In the genomic region with DNA sequence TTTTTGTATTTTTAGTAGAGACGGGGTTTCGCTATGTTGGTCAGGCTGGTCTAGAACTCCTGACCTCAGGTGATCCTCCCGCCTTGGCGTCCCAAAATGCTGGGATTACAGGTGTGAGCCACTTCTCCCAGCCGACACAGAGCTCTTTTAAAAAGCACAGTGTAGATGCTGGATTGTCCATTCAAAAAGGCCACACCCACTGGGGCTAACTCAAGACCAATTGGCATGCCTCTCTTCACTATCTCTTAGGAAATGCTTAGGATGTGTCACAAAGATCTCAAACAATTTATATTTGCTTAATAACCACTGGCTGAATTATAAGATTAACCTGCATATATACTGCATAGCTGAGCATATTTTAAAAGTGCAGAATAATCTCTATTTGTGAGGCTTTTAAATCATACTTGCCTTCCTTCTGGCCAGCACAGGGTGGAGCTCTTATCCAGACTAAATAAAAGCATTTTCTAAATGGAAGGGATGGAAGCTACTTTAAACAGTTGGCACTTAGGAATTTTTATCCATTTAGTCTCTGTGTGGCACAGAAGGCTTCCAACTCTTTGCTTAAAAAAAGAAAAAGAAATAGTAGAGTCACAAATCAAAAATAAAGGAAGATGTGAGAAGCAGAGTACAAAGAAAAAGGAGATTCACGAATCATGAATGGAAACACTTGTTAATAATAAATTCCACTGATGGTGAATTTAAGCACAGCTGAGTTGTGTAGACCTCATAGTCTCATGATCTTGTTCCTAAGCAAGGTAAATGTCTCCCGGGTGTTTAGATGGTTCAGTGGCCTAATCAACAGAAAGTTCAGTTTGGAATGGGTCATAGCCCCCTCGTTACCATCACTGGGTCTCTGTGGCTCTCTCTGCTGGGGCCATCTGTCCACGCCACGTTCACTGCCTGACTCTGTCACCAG, we compare ENCODE assay signal across 8 cellular contexts. TPM values are rescaled to one million over a fixed set of nuclear protein-coding genes. Genes with fewer than 3 reads are reported as not detected.
DNase-seq lines count a peak whose midpoint lies in the region; ATAC-seq and TF ChIP-seq lines count a peak whose summit lies in the region.

No MANE protein-coding gene starts in this region.

- no peaks in the 10 kb centered on the region for H3K9me3 Mint-ChIP-seq in neural crest cell

- TF ChIP-seq POLR2A in Peyer's patch (IDR thresholded peaks at IDR 0.05): no peak

- no peaks in the 10 kb centered on the region for H3K27me3 Mint-ChIP-seq in neural crest cell (ENCODE audit: low read depth)

- H3K27me3 ChIP-seq in brain microvascular endothelial cell (replicated peaks) (no peaks in the 10 kb centered on the region), Peyer's patch (no peaks in the 10 kb centered on the region)

- in situ Hi-C loops in brain microvascular endothelial cell (cut with HindIII; ENCODE audit: low pct_ligation_motif_present, low sequenced_read_pairs): no loop called here

- no peak overlapping the region for H3K27ac Mint-ChIP-seq in neural crest cell (ENCODE audit: unreplicated experiment)

- H3K4me1 Mint-ChIP-seq in neural crest cell: peaks cover 8% of the 10 kb centered on the region

- no peaks in the 10 kb centered on the region for H3K9me3 ChIP-seq in Peyer's patch

- H3K4me3 Mint-ChIP-seq in neural crest cell: no peak overlapping the region

- no peaks in the 10 kb centered on the region for H3K4me1 ChIP-seq in Peyer's patch

- peak; percentile 23 for DNase-seq in NCI-H2196 (lab: John Stamatoyannopoulos, UW; ENCODE audit: unreplicated experiment)
- DNase-seq in NCI-H2196 treated with DMSO at 0.1 percent for 48 hours (lab: John Stamatoyannopoulos, UW; ENCODE audit: unreplicated experiment): no peak
- peak; percentile 13 for DNase-seq in NAMALWA (ENCODE audit: low spot score)
- peak; percentile 12 for DNase-seq in brain microvascular endothelial cell
- DNase-seq in neural crest cell (ENCODE audit: low read depth, low spot score): no peak
- DNase-seq in Peyer's patch: no peak
- no peak for DNase-seq in activated CD8-positive, alpha-beta memory T cell treated with anti-CD3 and anti-CD28 coated beads, Interleukin-2, amount 50 U/mL, for 4 hours

- H3K27ac ChIP-seq in brain microvascular endothelial cell (no peak overlapping the region), Peyer's patch (no peak overlapping the region)

- TF ChIP-seq CTCF in brain microvascular endothelial cell (IDR thresholded peaks at IDR 0.05; ENCODE audit: low read depth, low read length, missing control alignments): peak; percentile 39
- TF ChIP-seq CTCF in neural crest cell (conservative IDR thresholded peaks at IDR 0.05): peak; percentile 66
- TF ChIP-seq CTCF in Peyer's patch (IDR thresholded peaks at IDR 0.05): peak in 3 of 6 experiments; percentile 64 to 67 (median 64)

- H3K36me3 Mint-ChIP-seq in neural crest cell (ENCODE audit: low read depth): no peaks in the 10 kb centered on the region

- ATAC-seq in GM18519 (IDR thresholded peaks at IDR 0.05; ENCODE audit: low FRiP score, unreplicated experiment): no peak

- no peaks in the 10 kb centered on the region for H3K36me3 ChIP-seq in brain microvascular endothelial cell (replicated peaks)
- H3K36me3 ChIP-seq in Peyer's patch: no peaks in the 10 kb centered on the region

- H3K4me3 ChIP-seq in brain microvascular endothelial cell (ENCODE audit: low read depth, low read length) (no peak overlapping the region), Peyer's patch (no peak overlapping the region)

RNA-seq across cellular contexts. Expression of a gene that starts 22.4 kb away (rescaled TPM):
- total RNA-seq in neural crest cell (not detected in 2 replicates), Peyer's patch (not detected)

RNA-seq across cellular contexts. Expression of a gene that starts 27.7 kb away (rescaled TPM):
- total RNA-seq in neural crest cell (not detected in 2 replicates), Peyer's patch (not detected)

RNA-seq across cellular contexts. Expression of a gene that starts 44.0 kb away (rescaled TPM):
- total RNA-seq in neural crest cell (not detected in 2 replicates), Peyer's patch (not detected)

Comparison
In these comparisons a context has a peak if more than half of its experiments do, and no peak if none do; other contexts are left out.
1. DNase-seq: peak in NCI-H2196 (single experiment), NAMALWA (single experiment) and brain microvascular endothelial cell (single experiment); none in NCI-H2196 treated with DMSO at 0.1 percent for 48 hours (single experiment), neural crest cell (single experiment), Peyer's patch (0 of 3) and activated CD8-positive, alpha-beta memory T cell treated with anti-CD3 and anti-CD28 coated beads, Interleukin-2, amount 50 U/mL, for 4 hours (single experiment).